In genomic region chr4:114997596-114997995, GRCh38 we compare ENCODE assay signal across 17 cellular contexts.
"Had no signal": no experiment of that assay in that cellular context is flagged by ENCODE, and none has a peak within 500 bp of the region (broad histone marks: within the 10 kb centered on the region; RNA-seq: fewer than 3 reads in every experiment).

No MANE protein-coding gene starts in this region.

- ATAC-seq: activated CD4-positive, alpha-beta T cell treated with anti-CD3 and anti-CD28 coated beads for 36 hours; activated naive CD8-positive, alpha-beta T cell treated with anti-CD3 and anti-CD28 coated beads, Interleukin-2, amount 50 U/mL, for 24 hours; esophagus mucosa had no signal

- H3K9me3 ChIP-seq: right atrium auricular region, thyroid gland had no signal

- H3K27me3 Mint-ChIP-seq: activated CD4-positive, alpha-beta memory T cell treated with anti-CD3 and anti-CD28 coated beads, Interleukin-2, amount 10 ng/mL, durations not matched to agents 7 days and 5 days; activated CD4-positive, alpha-beta T cell treated with anti-CD3 and anti-CD28 coated beads for 36 hours; activated naive CD8-positive, alpha-beta T cell treated with anti-CD3 and anti-CD28 coated beads, Interleukin-2, amount 50 U/mL, for 24 hours had no signal

- H3K79me2 ChIP-seq: parathyroid adenoma had no signal

- H3K27ac Mint-ChIP-seq: activated CD4-positive, alpha-beta memory T cell treated with anti-CD3 and anti-CD28 coated beads, Interleukin-2, amount 10 ng/mL, durations not matched to agents 7 days and 5 days; activated CD4-positive, alpha-beta T cell treated with anti-CD3 and anti-CD28 coated beads for 36 hours; activated naive CD8-positive, alpha-beta T cell treated with anti-CD3 and anti-CD28 coated beads, Interleukin-2, amount 50 U/mL, for 24 hours; activated T-helper 1 cell treated with anti-CD3 and anti-CD28 coated beads, Interleukin-12 subunit alpha, Interleukin-12 subunit beta, Interleukin-2, Interleukin-4 antibody, amounts not matched to agents 30 ng/mL and 10 ng/mL and 1 ng/mL, durations not matched to agents 14 hours and 24 hours and 36 hours; mesothelial cell of epicardium; neural progenitor cell had no signal

- H3K36me3 Mint-ChIP-seq: mesothelial cell of epicardium had no signal

- H3K36me3 ChIP-seq: brain microvascular endothelial cell, neural progenitor cell, right atrium auricular region, thyroid gland, WERI-Rb-1 had no signal

- H3K4me3 Mint-ChIP-seq: activated CD4-positive, alpha-beta memory T cell treated with anti-CD3 and anti-CD28 coated beads, Interleukin-2, amount 10 ng/mL, durations not matched to agents 7 days and 5 days; activated CD4-positive, alpha-beta T cell treated with anti-CD3 and anti-CD28 coated beads for 36 hours; activated naive CD8-positive, alpha-beta T cell treated with anti-CD3 and anti-CD28 coated beads, Interleukin-2, amount 50 U/mL, for 24 hours; activated T-helper 1 cell treated with anti-CD3 and anti-CD28 coated beads, Interleukin-12 subunit alpha, Interleukin-12 subunit beta, Interleukin-2, Interleukin-4 antibody, amounts not matched to agents 30 ng/mL and 10 ng/mL and 1 ng/mL, durations not matched to agents 14 hours and 24 hours and 36 hours; mesothelial cell of epicardium; neural progenitor cell had no signal

- H3K4me1 Mint-ChIP-seq: activated CD4-positive, alpha-beta memory T cell treated with anti-CD3 and anti-CD28 coated beads, Interleukin-2, amount 10 ng/mL, durations not matched to agents 7 days and 5 days; activated CD4-positive, alpha-beta T cell treated with anti-CD3 and anti-CD28 coated beads for 36 hours; activated naive CD8-positive, alpha-beta T cell treated with anti-CD3 and anti-CD28 coated beads, Interleukin-2, amount 50 U/mL, for 24 hours had no signal

- H3K4me1 ChIP-seq: neural progenitor cell, parathyroid adenoma, right atrium auricular region, thyroid gland had no signal

- DNase-seq: activated CD4-positive, alpha-beta memory T cell treated with anti-CD3 and anti-CD28 coated beads, Interleukin-2, amount 10 ng/mL, durations not matched to agents 7 days and 5 days; activated CD4-positive, alpha-beta T cell treated with anti-CD3 and anti-CD28 coated beads for 36 hours; activated CD8-positive, alpha-beta memory T cell treated with anti-CD3 and anti-CD28 coated beads, Interleukin-2, amount 50 U/mL, for 48 hours; activated naive CD4-positive, alpha-beta T cell; activated naive CD8-positive, alpha-beta T cell treated with anti-CD3 and anti-CD28 coated beads, Interleukin-2, amount 50 U/mL, for 24 hours; brain microvascular endothelial cell; cerebellar nuclear complex; T-helper 9 cell; thyroid gland; WERI-Rb-1 had no signal

- H3K27ac ChIP-seq: brain microvascular endothelial cell, neural progenitor cell, parathyroid adenoma, right atrium auricular region, thyroid gland, WERI-Rb-1 had no signal

- H3K4me3 ChIP-seq: neural progenitor cell, right atrium auricular region, smooth muscle cell, thyroid gland had no signal

- H3K9ac ChIP-seq: neural progenitor cell, parathyroid adenoma had no signal

- H2AFZ ChIP-seq: neural progenitor cell, parathyroid adenoma had no signal

- H3K9me3 Mint-ChIP-seq: activated CD4-positive, alpha-beta memory T cell treated with anti-CD3 and anti-CD28 coated beads, Interleukin-2, amount 10 ng/mL, durations not matched to agents 7 days and 5 days; activated naive CD8-positive, alpha-beta T cell treated with anti-CD3 and anti-CD28 coated beads, Interleukin-2, amount 50 U/mL, for 24 hours; activated T-helper 1 cell treated with anti-CD3 and anti-CD28 coated beads, Interleukin-12 subunit alpha, Interleukin-12 subunit beta, Interleukin-2, Interleukin-4 antibody, amounts not matched to agents 30 ng/mL and 10 ng/mL and 1 ng/mL, durations not matched to agents 14 hours and 24 hours and 36 hours; mesothelial cell of epicardium had no signal

- H3K27me3 ChIP-seq: brain microvascular endothelial cell, neural progenitor cell, right atrium auricular region, thyroid gland had no signal

- H3K4me2 ChIP-seq: neural progenitor cell, smooth muscle cell had no signal
